In genomic region chr2:134362152-134362653, GRCh38 we compare ENCODE assay signal across 13 cellular contexts.
"Had no signal": no experiment of that assay in that cellular context is flagged by ENCODE, and none has a peak within 500 bp of the region (broad histone marks: within the 10 kb centered on the region; RNA-seq: fewer than 3 reads in every experiment).

No MANE protein-coding gene starts in this region.

- H3K4me1 ChIP-seq: prostate gland had no signal

- H3K27ac Mint-ChIP-seq: activated naive CD4-positive, alpha-beta T cell treated with anti-CD3 and anti-CD28 coated beads for 36 hours; activated T-helper 1 cell treated with anti-CD3 and anti-CD28 coated beads, Interleukin-12 subunit alpha, Interleukin-12 subunit beta, Interleukin-2, Interleukin-4 antibody, amounts not matched to agents 30 ng/mL and 10 ng/mL and 1 ng/mL, durations not matched to agents 14 hours and 24 hours and 36 hours; natural killer cell treated with Interleukin-12 subunit alpha and Interleukin-12 subunit beta and Interleukin-15 and Interleukin-18, amount 100 ng/mL, for 72 hours; stimulated activated naive B cell treated with anti-CD40 and anti-IgM and Interleukin-4, amounts not matched to agents 10 μg/mL and 1 μg/mL and 100 μg/mL, for 72 hours had no signal

- H3K9me3 Mint-ChIP-seq: activated naive CD4-positive, alpha-beta T cell treated with anti-CD3 and anti-CD28 coated beads for 36 hours; activated T-helper 1 cell treated with anti-CD3 and anti-CD28 coated beads, Interleukin-12 subunit alpha, Interleukin-12 subunit beta, Interleukin-2, Interleukin-4 antibody, amounts not matched to agents 30 ng/mL and 10 ng/mL and 1 ng/mL, durations not matched to agents 14 hours and 24 hours and 36 hours; natural killer cell treated with Interleukin-12 subunit alpha and Interleukin-12 subunit beta and Interleukin-15 and Interleukin-18, amount 100 ng/mL, for 72 hours; stimulated activated naive B cell treated with anti-CD40 and anti-IgM and Interleukin-4, amounts not matched to agents 10 μg/mL and 1 μg/mL and 100 μg/mL, for 72 hours had no signal

- DNase-seq: activated naive CD4-positive, alpha-beta T cell treated with anti-CD3 and anti-CD28 coated beads for 36 hours; adrenal gland; hypothalamus; kidney glomerular epithelial cell; mucosa of descending colon; sigmoid colon; stimulated activated CD4-positive, alpha-beta T cell treated with anti-CD3 and anti-CD28 coated beads, Interleukin-2, amount 100 ng/mL, for 24 hours; stimulated activated naive B cell treated with anti-CD40 and anti-IgM and Interleukin-4, amounts not matched to agents 10 μg/mL and 1 μg/mL and 100 μg/mL, for 72 hours; SW 1271; trophoblast cell had no signal

- H3K9me3 ChIP-seq: adrenal gland, mucosa of descending colon, prostate gland, sigmoid colon had no signal

- H3K27me3 ChIP-seq: adrenal gland, sigmoid colon had no signal

- H3K27ac ChIP-seq: prostate gland, sigmoid colon had no signal

- H3K36me3 ChIP-seq: prostate gland had no signal

- H3K4me3 Mint-ChIP-seq: activated naive CD4-positive, alpha-beta T cell treated with anti-CD3 and anti-CD28 coated beads for 36 hours; activated T-helper 1 cell treated with anti-CD3 and anti-CD28 coated beads, Interleukin-12 subunit alpha, Interleukin-12 subunit beta, Interleukin-2, Interleukin-4 antibody, amounts not matched to agents 30 ng/mL and 10 ng/mL and 1 ng/mL, durations not matched to agents 14 hours and 24 hours and 36 hours; natural killer cell treated with Interleukin-12 subunit alpha and Interleukin-12 subunit beta and Interleukin-15 and Interleukin-18, amount 100 ng/mL, for 72 hours; stimulated activated naive B cell treated with anti-CD40 and anti-IgM and Interleukin-4, amounts not matched to agents 10 μg/mL and 1 μg/mL and 100 μg/mL, for 72 hours had no signal

- ATAC-seq: natural killer cell treated with Interleukin-12 subunit alpha and Interleukin-12 subunit beta and Interleukin-15 and Interleukin-18, amount 100 ng/mL, for 72 hours; stimulated activated naive B cell treated with anti-CD40 and anti-IgM and Interleukin-4, amounts not matched to agents 10 μg/mL and 1 μg/mL and 100 μg/mL, for 72 hours had no signal

- H3K4me3 ChIP-seq: adrenal gland, mucosa of descending colon, prostate gland, sigmoid colon had no signal

- H3K27me3 Mint-ChIP-seq: natural killer cell treated with Interleukin-12 subunit alpha and Interleukin-12 subunit beta and Interleukin-15 and Interleukin-18, amount 100 ng/mL, for 72 hours; stimulated activated naive B cell treated with anti-CD40 and anti-IgM and Interleukin-4, amounts not matched to agents 10 μg/mL and 1 μg/mL and 100 μg/mL, for 72 hours had no signal
